In genomic region chr6:43095939-43096338, GRCh38 we compare ENCODE assay signal across 11 cellular contexts. TPM values are rescaled to one million over a fixed set of nuclear protein-coding genes. Genes with fewer than 3 reads are reported as not detected.
A peak's percentile ranks its signal among the peaks of the same experiment; 100 is the strongest.
DNase-seq lines count a peak whose midpoint lies in the region; ATAC-seq, FAIRE-seq and TF ChIP-seq lines count a peak whose summit lies in the region.
"Had no signal": no experiment of that assay in that cellular context is flagged by ENCODE, and none has a peak within 500 bp of the region (broad histone marks: within the 10 kb centered on the region; RNA-seq: fewer than 3 reads in every experiment).

No MANE protein-coding gene starts in this region.

- H4K8ac ChIP-seq in mesendoderm (ENCODE audit: low read depth, low read length): no peak overlapping the region

- in situ Hi-C loops in K562 (cut with MboI): no loop called here

- TF ChIP-seq EP300 in K562 (IDR thresholded peaks at IDR 0.05; ENCODE audit: low read length): no peak

- H3K79me2 ChIP-seq in K562 (ENCODE audit: control insufficient read depth, insufficient read depth, low read length) (no peaks in the 10 kb centered on the region), mesendoderm (ENCODE audit: control insufficient read depth, insufficient read depth, low read length) (peaks cover 58% of the 10 kb centered on the region)

- no peak overlapping the region for H2AK5ac ChIP-seq in mesendoderm (ENCODE audit: low read length)

- H3K4me3 Mint-ChIP-seq in activated CD4-positive, alpha-beta T cell treated with anti-CD3 and anti-CD28 coated beads for 36 hours: no peak overlapping the region

- no peak for TF ChIP-seq RAD21 in K562 (CRISPR knock-in tag; conservative IDR thresholded peaks at IDR 0.05 in 1 of 2, IDR thresholded peaks at IDR 0.05 in 1 of 2)

- no peak overlapping the region for H2BK5ac ChIP-seq in mesendoderm (ENCODE audit: low read length)

- no TSS peak for BruUV-seq in K562 (replicated peaks; lab: Mats Ljungman, UMichigan)

- H3K79me1 ChIP-seq in mesendoderm (ENCODE audit: low read length): peaks cover 11% of the 10 kb centered on the region

- no peaks in the 10 kb centered on the region for H3K27me3 ChIP-seq in K562 (ENCODE audit: control insufficient read depth in 2 of 2, insufficient read depth in 2 of 2, low read length in 2 of 2)
- no peaks in the 10 kb centered on the region for H3K27me3 ChIP-seq in mesendoderm (ENCODE audit: insufficient read depth, low read length, poor library complexity)

- H3K27ac Mint-ChIP-seq in activated CD4-positive, alpha-beta T cell treated with anti-CD3 and anti-CD28 coated beads for 36 hours: no peak overlapping the region

- H3K4me1 ChIP-seq in K562 (replicated peaks in 1 of 2; ENCODE audit: control insufficient read depth in 2 of 2, insufficient read depth in 2 of 2, low read length in 2 of 2) (peaks cover 22 to 27% of the 10 kb centered on the region in 2 experiments), mesendoderm (ENCODE audit: control insufficient read depth, low read depth, low read length) (peaks cover 28% of the 10 kb centered on the region)

- H3K27me3 Mint-ChIP-seq in activated CD4-positive, alpha-beta T cell treated with anti-CD3 and anti-CD28 coated beads for 36 hours: no peaks in the 10 kb centered on the region

- H3K9ac ChIP-seq in K562 (ENCODE audit: insufficient read depth in 1 of 2, low read depth in 2 of 2, low read length in 2 of 2) (peak overlapping the region in 1 of 2 experiments; percentile 87; a peak in 1 of 4 replicates), mesendoderm (ENCODE audit: low read length) (no peak overlapping the region)

- H3K9me3 ChIP-seq in K562 (replicated peaks; ENCODE audit: control insufficient read depth, insufficient read depth, low read depth, low read length): no peaks in the 10 kb centered on the region

- peak; percentile 25 for DNase-seq in activated CD4-positive, alpha-beta T cell treated with anti-CD3 and anti-CD28 coated beads for 36 hours
- no peak for DNase-seq in activated CD4-positive, alpha-beta T cell treated with anti-CD3 and anti-CD28 coated beads, Interleukin-2, amount 50 U/mL, for 48 hours
- DNase-seq in K562 (ENCODE audit: extremely low read depth in 1 of 4, low spot score in 3 of 4) (peak in 1 of 4 experiments; percentile 29), mesendoderm (peak; percentile 74)
- no peak for DNase-seq in activated T-cell treated with anti-CD3 and anti-CD28 coated beads, Interleukin-2, amount 50 U/mL, for 1 hour
- DNase-seq: activated naive CD4-positive, alpha-beta T cell treated with Interleukin-2 at 50 U/mL for 16 hours; effector memory CD4-positive, alpha-beta T cell; NCI-H1436 treated with DMSO at 0.1 percent for 48 hours had no signal

- no peak overlapping the region for H3K4ac ChIP-seq in mesendoderm (ENCODE audit: low read depth, low read length)

- H3K36me3 ChIP-seq in K562 (ENCODE audit: control insufficient read depth, insufficient read depth, low read length): no peaks in the 10 kb centered on the region
- no peaks in the 10 kb centered on the region for H3K36me3 ChIP-seq in mesendoderm (ENCODE audit: control insufficient read depth, insufficient read depth, low read length)

- TF ChIP-seq CTCF in K562 (IDR thresholded peaks at IDR 0.05 in 2 of 3, conservative IDR thresholded peaks at IDR 0.05 in 1 of 3; ENCODE audit: insufficient read depth in 2 of 3, low read depth in 1 of 3, low read length in 3 of 3): no peak

- CTCF ChIA-PET in activated CD4-positive, alpha-beta T cell treated with anti-CD3 and anti-CD28 coated beads for 36 hours (lab: Charles Lee): interaction anchor here (0.6 to 0.8 kb wide), 3 partner anchors 11 to 424 kb away, joined by 3 read pairs; no protein-coding TSS in a partner anchor
- CTCF ChIA-PET in K562 (lab: Yijun Ruan, JAX; ENCODE audit: low intra/inter-chr PET ratio): no interaction called here

- peak overlapping the region; percentile 4; the same call in 2 of the 3 replicates for H3K27ac ChIP-seq in K562 (ENCODE audit: extremely low read depth, low read depth, low read length)
- peak overlapping the region; percentile 34 for H3K27ac ChIP-seq in mesendoderm (ENCODE audit: low read depth, low read length)

- no peak overlapping the region for H2BK15ac ChIP-seq in mesendoderm (replicated peaks; ENCODE audit: low read depth)

- TF ChIP-seq POLR2A in K562 (conservative IDR thresholded peaks at IDR 0.05): no peak

- peak overlapping the region; percentile 5 for H3K18ac ChIP-seq in mesendoderm (ENCODE audit: low read length)

- H3K9me1 ChIP-seq in K562 (ENCODE audit: control insufficient read depth, insufficient read depth, low read length): no peaks in the 10 kb centered on the region

- H3K23ac ChIP-seq in mesendoderm (ENCODE audit: low read length): no peak overlapping the region

- H3K9me3 Mint-ChIP-seq in activated CD4-positive, alpha-beta T cell treated with anti-CD3 and anti-CD28 coated beads for 36 hours (ENCODE audit: low read depth): no peaks in the 10 kb centered on the region

- no peak for FAIRE-seq in K562 (lab: Jason Lieb, UNC)

- WGBS in K562 (ENCODE audit: insufficient coverage, low coverage, missing lambda C conversion rate): 49% methylated on average over 7 of the region's 7 CpGs
- WGBS in mesendoderm (ENCODE audit: extremely low coverage, insufficient coverage, low lambda C conversion rate): no CpG with 5 or more reads among the region's 7 CpGs

- no peak overlapping the region for H2BK120ac ChIP-seq in mesendoderm (ENCODE audit: low read depth, low read length)

- peak overlapping the region; percentile 0; the same call in 1 of the 2 replicates for H3K4me2 ChIP-seq in K562 (ENCODE audit: insufficient read depth, low read length)
- H3K4me2 ChIP-seq in mesendoderm (ENCODE audit: low read length): no peak overlapping the region

- peak overlapping the region; percentile 40 for H3K56ac ChIP-seq in mesendoderm (ENCODE audit: low read length)

- intact Hi-C loops in activated CD4-positive, alpha-beta T cell treated with anti-CD3 and anti-CD28 coated beads for 36 hours (cut with DNase I, micrococcal nuclease): no loop called here
- intact Hi-C loops in K562 (cut with micrococcal nuclease): no loop called here

- no peaks in the 10 kb centered on the region for H4K20me1 ChIP-seq in K562 (replicated peaks; ENCODE audit: control insufficient read depth, insufficient read depth, low read length)

- H3K4me1 Mint-ChIP-seq in activated CD4-positive, alpha-beta T cell treated with anti-CD3 and anti-CD28 coated beads for 36 hours: peaks cover 21% of the 10 kb centered on the region

- H3K36me3 Mint-ChIP-seq in activated CD4-positive, alpha-beta T cell treated with anti-CD3 and anti-CD28 coated beads for 36 hours (ENCODE audit: low read depth): no peaks in the 10 kb centered on the region

- H3K4me3 ChIP-seq in K562: no peak overlapping the region
- H3K4me3 ChIP-seq in mesendoderm (ENCODE audit: low read length): no peak overlapping the region

- ATAC-seq in activated CD4-positive, alpha-beta T cell treated with anti-CD3 and anti-CD28 coated beads for 36 hours: no peak
- ATAC-seq in K562 (peak; percentile 9; the same call in 1 of the 3 replicates), HG02763 (IDR thresholded peaks at IDR 0.05; ENCODE audit: unreplicated experiment) (no peak), HG03457 (IDR thresholded peaks at IDR 0.05; ENCODE audit: unreplicated experiment) (no peak), GM19395 (IDR thresholded peaks at IDR 0.05; ENCODE audit: unreplicated experiment) (no peak)

- H4K5ac ChIP-seq in mesendoderm (ENCODE audit: low read length): no peak overlapping the region

- POLR2A ChIA-PET in activated CD4-positive, alpha-beta T cell treated with anti-CD3 and anti-CD28 coated beads for 36 hours (lab: Charles Lee): no interaction called here
- POLR2A ChIA-PET in K562 (lab: Yijun Ruan, JAX): interaction anchor here (0.6 to 2.5 kb wide), 11 partner anchors 7 to 85 kb away, joined by 3 to 11 read pairs (median 3); partner anchors contain the start of gene KLHDC3

- H2AFZ ChIP-seq in K562 (ENCODE audit: low read depth, low read length): peak overlapping the region; percentile 41

RNA-seq across cellular contexts. Expression of gene PTK7, which starts 19.8 kb away (rescaled TPM):
- total RNA-seq in activated CD4-positive, alpha-beta T cell treated with anti-CD3 and anti-CD28 coated beads for 36 hours: 1 to 10 TPM; 4.1 to 4.6 TPM
- 22.2 and 40.3 TPM in 2 replicates for total RNA-seq in K562 (2011; cell fraction: chromatin; rRNA removed; ENCODE audit: low replicate concordance)
- 21.8 and 28.2 TPM in 2 replicates for total RNA-seq in K562 (2011; cell fraction: nucleolus; rRNA removed)
- total RNA-seq in K562 (2011; cell fraction: nucleoplasm; rRNA removed): 25.1 and 31.5 TPM in 2 replicates
- total RNA-seq in K562 (2014; rRNA removed) (4.2 and 5.5 TPM in 2 replicates), K562 (2014; rRNA removed; fragmentation: Illumina TruSeq; extraction: Trizol) (2.8 and 3.6 TPM in 2 replicates), K562 (2015; rRNA removed; fragmentation: Illumina TruSeq; extraction: Trizol) (3.8 and 4.5 TPM in 2 replicates), K562 (2021) (6.8 and 7.3 TPM in 2 replicates)
- polyA plus RNA-seq in K562 (2011; rRNA removed) (5.2 and 11.2 TPM in 2 replicates), K562 (2014; fragmentation: Illumina TruSeq; extraction: Trizol) (3.9 and 4.6 TPM in 2 replicates), K562 (2014; fragmentation: Nextera tagmentation; extraction: Ambion mirVana) (under 1 TPM; 0.20 to 0.24 TPM), K562 (2014; rRNA removed) (4.2 and 4.7 TPM in 2 replicates)
- 7.6 and 9.5 TPM in 2 replicates for polyA plus RNA-seq in K562 (2011; cell fraction: cytosol; rRNA removed)
- 20.2 and 31.7 TPM in 2 replicates for polyA plus RNA-seq in K562 (2011; cell fraction: nucleus; rRNA removed)
- polyA plus RNA-seq in K562 (2012): 6.4 and 11.6 TPM in 2 replicates
- 6.3 and 6.5 TPM in 2 replicates for polyA minus RNA-seq in K562 (2011; rRNA and poly(A)+ RNA removed)
- 6.1 and 9.0 TPM in 2 replicates for polyA minus RNA-seq in K562 (2011; cell fraction: cytosol; rRNA and poly(A)+ RNA removed)
- 7.5 and 12.9 TPM in 2 replicates for polyA minus RNA-seq in K562 (2011; cell fraction: nucleus; rRNA and poly(A)+ RNA removed)
- 62.6 TPM for polyA plus RNA-seq in mesendoderm (2013, experiment 1 of 2)
- 63.6 TPM for polyA plus RNA-seq in mesendoderm (2013, experiment 2 of 2)

RNA-seq across cellular contexts. Expression of gene KLC4, which starts 36.5 kb away (rescaled TPM):
- 10 to 100 TPM in 1 of 2 experiments, 1 to 10 TPM in 1; 10.0 to 10.1 TPM for total RNA-seq in activated CD4-positive, alpha-beta T cell treated with anti-CD3 and anti-CD28 coated beads for 36 hours
- 66.5 and 104 TPM in 2 replicates for total RNA-seq in K562 (2011; cell fraction: chromatin; rRNA removed; ENCODE audit: low replicate concordance)
- total RNA-seq in K562 (2011; cell fraction: nucleolus; rRNA removed): 57.0 and 62.8 TPM in 2 replicates
- 55.2 and 63.2 TPM in 2 replicates for total RNA-seq in K562 (2011; cell fraction: nucleoplasm; rRNA removed)
- 7.8 and 8.2 TPM in 2 replicates for total RNA-seq in K562 (2014; rRNA removed)
- 3.5 and 5.9 TPM in 2 replicates for total RNA-seq in K562 (2014; rRNA removed; fragmentation: Illumina TruSeq; extraction: Trizol)
- 5.7 TPM in 2 replicates for total RNA-seq in K562 (2015; rRNA removed; fragmentation: Illumina TruSeq; extraction: Trizol)
- 12.7 and 14.3 TPM in 2 replicates for total RNA-seq in K562 (2021)
- polyA plus RNA-seq in K562 (2011; rRNA removed): 13.0 and 28.0 TPM in 2 replicates
- polyA plus RNA-seq in K562 (2011; cell fraction: cytosol; rRNA removed): 8.8 and 11.0 TPM in 2 replicates
- 61.4 and 88.8 TPM in 2 replicates for polyA plus RNA-seq in K562 (2011; cell fraction: nucleus; rRNA removed)
- 10.2 and 26.7 TPM in 2 replicates for polyA plus RNA-seq in K562 (2012)
- polyA plus RNA-seq in K562 (2014; fragmentation: Illumina TruSeq; extraction: Trizol): 7.4 and 7.7 TPM in 2 replicates
- 1 to 10 TPM; 1.7 to 3.0 TPM for polyA plus RNA-seq in K562 (2014; fragmentation: Nextera tagmentation; extraction: Ambion mirVana)
- polyA plus RNA-seq in K562 (2014; rRNA removed): 8.5 and 16.2 TPM in 2 replicates
- 8.1 and 12.4 TPM in 2 replicates for polyA minus RNA-seq in K562 (2011; rRNA and poly(A)+ RNA removed)
- polyA minus RNA-seq in K562 (2011; cell fraction: cytosol; rRNA and poly(A)+ RNA removed): 4.9 and 7.6 TPM in 2 replicates
- 13.9 and 24.8 TPM in 2 replicates for polyA minus RNA-seq in K562 (2011; cell fraction: nucleus; rRNA and poly(A)+ RNA removed)
- 11.9 TPM for polyA plus RNA-seq in mesendoderm (2013, experiment 1 of 2)
- 12.4 TPM for polyA plus RNA-seq in mesendoderm (2013, experiment 2 of 2)

RNA-seq across cellular contexts. Expression of gene MRPL2, which starts 36.7 kb away (rescaled TPM):
- 100 to 1,000 TPM in 1 of 2 experiments, 10 to 100 TPM in 1; 93.9 to 110 TPM for total RNA-seq in activated CD4-positive, alpha-beta T cell treated with anti-CD3 and anti-CD28 coated beads for 36 hours
- 55.0 and 103 TPM in 2 replicates for total RNA-seq in K562 (2011; cell fraction: chromatin; rRNA removed; ENCODE audit: low replicate concordance)
- total RNA-seq in K562 (2011; cell fraction: nucleolus; rRNA removed): 75.3 and 93.7 TPM in 2 replicates
- total RNA-seq in K562 (2011; cell fraction: nucleoplasm; rRNA removed): 73.5 and 75.7 TPM in 2 replicates
- 87.3 and 125 TPM in 2 replicates for total RNA-seq in K562 (2014; rRNA removed)
- 95.4 and 98.5 TPM in 2 replicates for total RNA-seq in K562 (2014; rRNA removed; fragmentation: Illumina TruSeq; extraction: Trizol)
- 121 and 125 TPM in 2 replicates for total RNA-seq in K562 (2015; rRNA removed; fragmentation: Illumina TruSeq; extraction: Trizol)
- 254 and 262 TPM in 2 replicates for total RNA-seq in K562 (2021)
- 80.6 and 130 TPM in 2 replicates for polyA plus RNA-seq in K562 (2011; rRNA removed)
- 93.9 and 148 TPM in 2 replicates for polyA plus RNA-seq in K562 (2011; cell fraction: cytosol; rRNA removed)
- 109 and 125 TPM in 2 replicates for polyA plus RNA-seq in K562 (2011; cell fraction: nucleus; rRNA removed)
- 159 and 194 TPM in 2 replicates for polyA plus RNA-seq in K562 (2012)
- 195 and 200 TPM in 2 replicates for polyA plus RNA-seq in K562 (2014; fragmentation: Illumina TruSeq; extraction: Trizol)
- 100 to 1,000 TPM in 1 of 2 experiments, 10 to 100 TPM in 1; 63.1 to 130 TPM for polyA plus RNA-seq in K562 (2014; fragmentation: Nextera tagmentation; extraction: Ambion mirVana)
- polyA plus RNA-seq in K562 (2014; rRNA removed): 131 and 157 TPM in 2 replicates
- polyA minus RNA-seq in K562 (2011; rRNA and poly(A)+ RNA removed): 55.0 and 56.7 TPM in 2 replicates
- 65.4 and 78.7 TPM in 2 replicates for polyA minus RNA-seq in K562 (2011; cell fraction: cytosol; rRNA and poly(A)+ RNA removed)
- 19.1 and 29.4 TPM in 2 replicates for polyA minus RNA-seq in K562 (2011; cell fraction: nucleus; rRNA and poly(A)+ RNA removed)
- polyA plus RNA-seq in mesendoderm (2013, experiment 1 of 2): 59.0 TPM
- 62.6 TPM for polyA plus RNA-seq in mesendoderm (2013, experiment 2 of 2)

RNA-seq across cellular contexts. Expression of gene CUL7, which starts 42.3 kb away (rescaled TPM):
- total RNA-seq in activated CD4-positive, alpha-beta T cell treated with anti-CD3 and anti-CD28 coated beads for 36 hours: 10 to 100 TPM; 16.3 to 18.0 TPM
- 70.4 and 175 TPM in 2 replicates for total RNA-seq in K562 (2011; cell fraction: chromatin; rRNA removed; ENCODE audit: low replicate concordance)
- total RNA-seq in K562 (2011; cell fraction: nucleolus; rRNA removed): 86.6 and 96.7 TPM in 2 replicates
- 50.5 and 66.0 TPM in 2 replicates for total RNA-seq in K562 (2011; cell fraction: nucleoplasm; rRNA removed)
- total RNA-seq in K562 (2014; rRNA removed) (8.6 and 10.9 TPM in 2 replicates), K562 (2014; rRNA removed; fragmentation: Illumina TruSeq; extraction: Trizol) (3.7 and 4.8 TPM in 2 replicates), K562 (2015; rRNA removed; fragmentation: Illumina TruSeq; extraction: Trizol) (8.0 and 8.3 TPM in 2 replicates), K562 (2021) (13.5 and 14.7 TPM in 2 replicates)
- polyA plus RNA-seq in K562 (2011; rRNA removed) (20.1 and 40.1 TPM in 2 replicates), K562 (2014; fragmentation: Illumina TruSeq; extraction: Trizol) (10.2 and 10.4 TPM in 2 replicates), K562 (2014; fragmentation: Nextera tagmentation; extraction: Ambion mirVana) (under 1 TPM; 0.44 to 0.74 TPM), K562 (2014; rRNA removed) (11.9 and 14.3 TPM in 2 replicates)
- polyA plus RNA-seq in K562 (2011; cell fraction: cytosol; rRNA removed): 28.7 and 31.1 TPM in 2 replicates
- 166 and 186 TPM in 2 replicates for polyA plus RNA-seq in K562 (2011; cell fraction: nucleus; rRNA removed)
- polyA plus RNA-seq in K562 (2012): 16.0 and 41.6 TPM in 2 replicates
- polyA minus RNA-seq in K562 (2011; rRNA and poly(A)+ RNA removed): 23.5 and 28.2 TPM in 2 replicates
- polyA minus RNA-seq in K562 (2011; cell fraction: cytosol; rRNA and poly(A)+ RNA removed): 16.0 and 23.6 TPM in 2 replicates
- 33.4 and 49.4 TPM in 2 replicates for polyA minus RNA-seq in K562 (2011; cell fraction: nucleus; rRNA and poly(A)+ RNA removed)
- polyA plus RNA-seq in mesendoderm (2013, experiment 1 of 2): 5.4 TPM
- polyA plus RNA-seq in mesendoderm (2013, experiment 2 of 2): 5.2 TPM

Comparison
In these comparisons a context has a peak if more than half of its experiments do, and no peak if none do; other contexts are left out.
1. DNase-seq: peak in activated CD4-positive, alpha-beta T cell treated with anti-CD3 and anti-CD28 coated beads for 36 hours (single experiment) and mesendoderm (single experiment); none in activated CD4-positive, alpha-beta T cell treated with anti-CD3 and anti-CD28 coated beads, Interleukin-2, amount 50 U/mL, for 48 hours (0 of 2) and activated T-cell treated with anti-CD3 and anti-CD28 coated beads, Interleukin-2, amount 50 U/mL, for 1 hour (single experiment).